Comparison of ENCODE assay signal across 8 cellular contexts in the genomic region with DNA sequence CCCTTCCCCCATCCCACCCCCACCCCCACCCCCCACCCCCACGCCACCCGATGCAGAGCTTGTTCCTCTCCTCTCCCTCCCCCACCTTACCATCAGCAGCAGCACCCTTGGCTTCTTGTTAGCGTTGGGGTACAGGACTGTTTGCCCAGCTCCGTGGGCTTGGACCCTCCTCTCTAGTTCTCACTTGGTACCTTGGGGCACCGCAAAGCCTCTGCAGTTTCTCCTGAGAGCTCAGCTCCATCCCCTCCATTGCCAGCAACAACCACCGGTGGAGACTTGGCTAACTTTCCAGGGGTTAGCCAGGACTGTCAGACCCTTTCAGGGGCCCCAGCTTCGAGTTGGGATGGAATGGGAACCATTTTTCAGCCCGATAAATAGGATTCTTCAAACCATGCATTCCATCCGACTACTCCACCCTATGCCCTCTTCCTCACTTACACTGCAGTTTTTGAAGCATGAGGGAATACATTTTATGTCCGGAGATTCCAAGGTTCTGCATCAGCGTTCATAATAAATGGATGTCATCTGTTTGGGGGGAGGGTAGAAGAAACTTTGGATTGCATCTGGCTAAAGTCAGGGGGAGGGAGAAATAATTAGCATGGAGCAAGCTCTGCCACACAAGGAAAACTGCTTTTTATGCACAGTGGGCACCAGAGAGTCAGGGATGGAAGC. TPM values are rescaled to one million over a fixed set of nuclear protein-coding genes. Genes with fewer than 3 reads are reported as not detected.
DNase-seq lines count a peak whose midpoint lies in the region; ATAC-seq and TF ChIP-seq lines count a peak whose summit lies in the region.

No MANE protein-coding gene starts in this region.

- no peaks in the 10 kb centered on the region for H3K9me3 ChIP-seq in A673 (ENCODE audit: low read depth, low read length, poor library complexity, severe bottlenecking)
- H3K9me3 ChIP-seq in iPS-18a (ENCODE audit: control insufficient read depth, low read depth, low read length): no peaks in the 10 kb centered on the region

- H3K27ac Mint-ChIP-seq in activated CD4-positive, alpha-beta memory T cell treated with anti-CD3 and anti-CD28 coated beads for 36 hours: no peak overlapping the region

- no TSS peak for BruUV-seq in A673 (replicated peaks; lab: Mats Ljungman, UMichigan)

- H3K4me3 ChIP-seq in A673 (ENCODE audit: low read depth, low read length, poor library complexity, severe bottlenecking) (peak overlapping the region; percentile 71), iPS-18a (ENCODE audit: low read length) (peak overlapping the region; percentile 92)

- H3K27me3 Mint-ChIP-seq in activated CD4-positive, alpha-beta memory T cell treated with anti-CD3 and anti-CD28 coated beads for 36 hours: peaks cover 50% of the 10 kb centered on the region

- peak; percentile 11 for DNase-seq in A673 (ENCODE audit: low spot score)
- DNase-seq in GM03348 (ENCODE audit: low spot score): peak; percentile 71
- DNase-seq in activated CD4-positive, alpha-beta memory T cell treated with anti-CD3 and anti-CD28 coated beads for 36 hours: no peak
- no peak for DNase-seq in sciatic nerve (ENCODE audit: low spot score)
- no peak for DNase-seq in NOMO-1 (lab: John Stamatoyannopoulos, UW; ENCODE audit: unreplicated experiment in 2 of 2)
- no peak for DNase-seq in HUDEP-2 (lab: John Stamatoyannopoulos, UW; ENCODE audit: unreplicated experiment in 76 of 76)

- no peaks in the 10 kb centered on the region for H3K36me3 Mint-ChIP-seq in activated CD4-positive, alpha-beta memory T cell treated with anti-CD3 and anti-CD28 coated beads for 36 hours

- H3K27ac ChIP-seq in A673 (ENCODE audit: low read depth, low read length, poor library complexity, severe bottlenecking) (no peak overlapping the region), iPS-18a (ENCODE audit: low read length) (no peak overlapping the region)

- no peaks in the 10 kb centered on the region for H3K9me3 Mint-ChIP-seq in activated CD4-positive, alpha-beta memory T cell treated with anti-CD3 and anti-CD28 coated beads for 36 hours

- no peak for TF ChIP-seq CTCF in A673 (conservative IDR thresholded peaks at IDR 0.05; ENCODE audit: low read depth, low read length)

- ATAC-seq in sciatic nerve (no peak), GM21515 (IDR thresholded peaks at IDR 0.05; ENCODE audit: unreplicated experiment) (no peak)

- no peaks in the 10 kb centered on the region for H3K36me3 ChIP-seq in A673 (ENCODE audit: insufficient read depth, low read length, poor library complexity, severe bottlenecking)
- H3K36me3 ChIP-seq in iPS-18a (ENCODE audit: control insufficient read depth, low read depth, low read length): no peaks in the 10 kb centered on the region

- no peak overlapping the region for H3K9ac ChIP-seq in iPS-18a (ENCODE audit: low read length)

- peaks cover 18% of the 10 kb centered on the region for H3K4me1 ChIP-seq in A673 (ENCODE audit: insufficient read depth, low read length, poor library complexity, severe bottlenecking)
- H3K4me1 ChIP-seq in iPS-18a (ENCODE audit: control insufficient read depth, low read depth, low read length): peaks cover 10% of the 10 kb centered on the region

- intact Hi-C loops in A673 (cut with micrococcal nuclease; ENCODE audit: unreplicated experiment): no loop called here
- intact Hi-C loops in activated CD4-positive, alpha-beta memory T cell treated with anti-CD3 and anti-CD28 coated beads for 36 hours (cut with micrococcal nuclease): loop anchor here (5.0 to 10.0 kb wide), 2 partner anchors 230 to 283 kb away; no protein-coding TSS in a partner anchor
- intact Hi-C loops in sciatic nerve (cut with DNase I): no loop called here

- POLR2A ChIA-PET in A673 (lab: Charles Lee; ENCODE audit: low non-redundant PET): no interaction called here
- POLR2A ChIA-PET in activated CD4-positive, alpha-beta memory T cell treated with anti-CD3 and anti-CD28 coated beads for 36 hours (lab: Charles Lee): no interaction called here

- H3K4me1 Mint-ChIP-seq in activated CD4-positive, alpha-beta memory T cell treated with anti-CD3 and anti-CD28 coated beads for 36 hours (ENCODE audit: low read depth): peaks cover 13% of the 10 kb centered on the region

- peak overlapping the region; percentile 27 for H3K4me3 Mint-ChIP-seq in activated CD4-positive, alpha-beta memory T cell treated with anti-CD3 and anti-CD28 coated beads for 36 hours

- H3K27me3 ChIP-seq in A673 (replicated peaks; ENCODE audit: insufficient read depth, low read depth, low read length, poor library complexity) (no peaks in the 10 kb centered on the region), iPS-18a (ENCODE audit: control insufficient read depth, insufficient read depth, low read length) (peaks cover 12% of the 10 kb centered on the region)

- CTCF ChIA-PET in A673 (lab: Charles Lee): no interaction called here
- CTCF ChIA-PET in activated CD4-positive, alpha-beta memory T cell treated with anti-CD3 and anti-CD28 coated beads for 36 hours (lab: Charles Lee): no interaction called here

RNA-seq across cellular contexts. Expression of a gene that starts 1.1 kb away (rescaled TPM):
- total RNA-seq in A673 (2021): 5.4 and 5.5 TPM in 2 replicates
- under 1 TPM; 0.51 to 0.64 TPM for total RNA-seq in activated CD4-positive, alpha-beta memory T cell treated with anti-CD3 and anti-CD28 coated beads for 36 hours
- total RNA-seq in sciatic nerve: 1.5 TPM

Comparison
In these comparisons a context has a peak if more than half of its experiments do, and no peak if none do; other contexts are left out.
1. DNase-seq: peak in A673 (single experiment) and GM03348 (single experiment); none in activated CD4-positive, alpha-beta memory T cell treated with anti-CD3 and anti-CD28 coated beads for 36 hours (single experiment), sciatic nerve (single experiment), NOMO-1 (0 of 2) and HUDEP-2 (0 of 76).